In genomic region chr4:88597970-88598369, GRCh38 we compare ENCODE assay signal across 17 cellular contexts. TPM values are rescaled to one million over a fixed set of nuclear protein-coding genes. Genes with fewer than 3 reads are reported as not detected.
DNase-seq lines count a peak whose midpoint lies in the region; ATAC-seq and TF ChIP-seq lines count a peak whose summit lies in the region.
"Had no signal": no experiment of that assay in that cellular context is flagged by ENCODE, and none has a peak within 500 bp of the region (broad histone marks: within the 10 kb centered on the region; RNA-seq: fewer than 3 reads in every experiment).

No MANE protein-coding gene starts in this region.

- H3K4me1 Mint-ChIP-seq in GM23338 (peaks cover 38% of the 10 kb centered on the region), endodermal cell (peaks cover 47% of the 10 kb centered on the region)

- no peak overlapping the region for H3K4me3 Mint-ChIP-seq in GM23338
- H3K4me3 Mint-ChIP-seq in endodermal cell: peak overlapping the region; percentile 15

- H3F3A ChIP-seq in GM23338 (replicated peaks; ENCODE audit: low read depth) (no peaks in the 10 kb centered on the region), neural cell (ENCODE audit: insufficient read depth, low read length, poor library complexity, severe bottlenecking) (no peaks in the 10 kb centered on the region)

- TF ChIP-seq RAD21 in neural cell (conservative IDR thresholded peaks at IDR 0.05): no peak

- no peaks in the 10 kb centered on the region for H3K9me3 ChIP-seq in endodermal cell (ENCODE audit: control insufficient read depth, low read length)
- no peaks in the 10 kb centered on the region for H3K9me3 ChIP-seq in neural cell (ENCODE audit: low read length)

- H3K4me1 ChIP-seq in GM23338 (ENCODE audit: insufficient read depth): peaks cover 29% of the 10 kb centered on the region
- peaks cover 11% of the 10 kb centered on the region for H3K4me1 ChIP-seq in endodermal cell (ENCODE audit: control insufficient read depth, insufficient read depth, low read length)

- H3K4me2 ChIP-seq in GM23338 (peak overlapping the region; percentile 58), neural cell (ENCODE audit: low read length) (no peak overlapping the region)

- WGBS in endodermal cell (ENCODE audit: insufficient coverage in 1 of 2, insufficient read length in 1 of 2), 2 experiments: 14 to 65% methylated on average over 2 to 3 of the region's 3 CpGs

- no peaks in the 10 kb centered on the region for H3K9me2 ChIP-seq in GM23338 (ENCODE audit: insufficient read depth)
- no peaks in the 10 kb centered on the region for H3K9me2 ChIP-seq in neural cell (ENCODE audit: insufficient read depth, low read length)

- H3K27me3 ChIP-seq in GM23338 (ENCODE audit: insufficient read depth) (peaks cover 26% of the 10 kb centered on the region), endodermal cell (ENCODE audit: control insufficient read depth, insufficient read depth, low read length, poor library complexity, severe bottlenecking) (peaks cover 58% of the 10 kb centered on the region), neural cell (ENCODE audit: insufficient read depth, low read depth, low read length) (no peaks in the 10 kb centered on the region)

- H3K36me3 Mint-ChIP-seq in GM23338 (ENCODE audit: low read depth) (no peaks in the 10 kb centered on the region), endodermal cell (ENCODE audit: low read depth) (peaks cover 5% of the 10 kb centered on the region)

- H2AFZ ChIP-seq in GM23338 (no peak overlapping the region), neural cell (ENCODE audit: low read depth, low read length) (no peak overlapping the region)

- no peak overlapping the region for H3K27ac Mint-ChIP-seq in GM23338
- peak overlapping the region; percentile 67 for H3K27ac Mint-ChIP-seq in endodermal cell

- no peaks in the 10 kb centered on the region for H3K9me3 Mint-ChIP-seq in GM23338
- no peaks in the 10 kb centered on the region for H3K9me3 Mint-ChIP-seq in endodermal cell
- H3K9me3 Mint-ChIP-seq: activated naive CD4-positive, alpha-beta T cell treated with anti-CD3 and anti-CD28 coated beads for 36 hours had no signal

- no peak for TF ChIP-seq CTCF in C4-2B (conservative IDR thresholded peaks at IDR 0.05)
- no peak for TF ChIP-seq CTCF in GM23338 (conservative IDR thresholded peaks at IDR 0.05; ENCODE audit: low read depth in 2 of 2)
- no peak for TF ChIP-seq CTCF in endodermal cell (conservative IDR thresholded peaks at IDR 0.05)
- no peak for TF ChIP-seq CTCF in neural cell (IDR thresholded peaks at IDR 0.05; ENCODE audit: poor library complexity, severe bottlenecking)

- peaks cover 18% of the 10 kb centered on the region for H3K27me3 Mint-ChIP-seq in GM23338 (ENCODE audit: insufficient read depth, low read depth, poor library complexity)
- peaks cover 41% of the 10 kb centered on the region for H3K27me3 Mint-ChIP-seq in endodermal cell (ENCODE audit: insufficient read depth)

- no peak overlapping the region for H3K9ac ChIP-seq in endodermal cell (ENCODE audit: extremely low read depth, low read length, poor library complexity, severe bottlenecking)
- H3K9ac ChIP-seq in neural cell (ENCODE audit: low read length): no peak overlapping the region

- H3K79me2 ChIP-seq in GM23338 (replicated peaks; ENCODE audit: insufficient read depth): no peaks in the 10 kb centered on the region
- peaks cover 45% of the 10 kb centered on the region for H3K79me2 ChIP-seq in neural cell (replicated peaks; ENCODE audit: insufficient read depth, low read length)

- H3K4me3 ChIP-seq in GM23338: no peak overlapping the region
- peak overlapping the region; percentile 11 for H3K4me3 ChIP-seq in endodermal cell (ENCODE audit: low read length)
- peak overlapping the region; percentile 36 for H3K4me3 ChIP-seq in neural cell (ENCODE audit: low read length)

- ATAC-seq in GM23338 (no peak), HG02870 (IDR thresholded peaks at IDR 0.05; ENCODE audit: unreplicated experiment) (no peak)
- ATAC-seq: sciatic nerve had no signal

- DNase-seq in GM23338 (ENCODE audit: low spot score): no peak
- DNase-seq in endodermal cell: no peak
- DNase-seq in T-helper 2 cell: no peak
- no peak for DNase-seq in activated effector memory CD4-positive, alpha-beta T cell treated with anti-CD3 and anti-CD28 coated beads, Interleukin-2, amount 50 U/mL, for 16 hours
- no peak for DNase-seq in mucosa of gallbladder (ENCODE audit: low spot score)
- DNase-seq: activated CD4-positive, alpha-beta T cell treated with anti-CD3 and anti-CD28 coated beads for 4 hours; activated naive CD4-positive, alpha-beta T cell treated with anti-CD3 and anti-CD28 coated beads for 36 hours; cortex of kidney; MV-4-11; NCI-H2029; NCI-H510A treated with DMSO at 0.1 percent for 48 hours; SIG-M5; stimulated activated CD4-positive, alpha-beta T cell treated with anti-CD3 and anti-CD28 coated beads, Interleukin-1b, Interleukin-23, amount 100 ng/mL, for 48 hours had no signal

- no peaks in the 10 kb centered on the region for H3K36me3 ChIP-seq in GM23338 (ENCODE audit: insufficient read depth)
- no peaks in the 10 kb centered on the region for H3K36me3 ChIP-seq in endodermal cell (ENCODE audit: control insufficient read depth, insufficient read depth, low read length)
- H3K36me3 ChIP-seq in neural cell (ENCODE audit: insufficient read depth, low read length): no peaks in the 10 kb centered on the region

- no peak for TF ChIP-seq EP300 in neural cell (conservative IDR thresholded peaks at IDR 0.05; ENCODE audit: poor library complexity, severe bottlenecking)

- H4K20me1 ChIP-seq in GM23338 (replicated peaks; ENCODE audit: insufficient read depth) (no peaks in the 10 kb centered on the region), neural cell (ENCODE audit: insufficient read depth) (no peaks in the 10 kb centered on the region)

- H3K27ac ChIP-seq in C4-2B (peak overlapping the region; percentile 72; the same call in 1 of the 2 replicates), GM23338 (ENCODE audit: low read depth) (no peak overlapping the region), endodermal cell (ENCODE audit: low read depth, low read length) (no peak overlapping the region), neural cell (ENCODE audit: low read length) (no peak overlapping the region)

TF ChIP-seq in GM23338, 12 proteins besides CTCF, POLR2A, EP300 and RAD21 (continues in another document):
- TF ChIP-seq JUNB (IDR thresholded peaks at IDR 0.05; ENCODE audit: unreplicated experiment) (no peak), ZNF331 (CRISPR knock-in tag; IDR thresholded peaks at IDR 0.05; ENCODE audit: low read depth) (no peak), POLR2AphosphoS5 (IDR thresholded peaks at IDR 0.05; ENCODE audit: low read depth) (no peak), NANOG (IDR thresholded peaks at IDR 0.05; ENCODE audit: borderline replicate concordance) (no peak), ZNF114 (CRISPR knock-in tag; IDR thresholded peaks at IDR 0.05) (no peak)

TF ChIP-seq in neural cell, 6 proteins besides CTCF, POLR2A, EP300 and RAD21:
- no peak for TF ChIP-seq POLR2AphosphoS5 (IDR thresholded peaks at IDR 0.05)
- no peak for TF ChIP-seq REST (IDR thresholded peaks at IDR 0.05; ENCODE audit: borderline replicate concordance)
- TF ChIP-seq EZH2 (IDR thresholded peaks at IDR 0.05; ENCODE audit: borderline replicate concordance, insufficient read depth, low read length, poor library complexity, severe bottlenecking): no peak
- no peak for TF ChIP-seq MXI1 (conservative IDR thresholded peaks at IDR 0.05; ENCODE audit: poor library complexity, severe bottlenecking)
- TF ChIP-seq SMC3 (conservative IDR thresholded peaks at IDR 0.05; ENCODE audit: poor library complexity): no peak
- TF ChIP-seq TAF1 (IDR thresholded peaks at IDR 0.05; ENCODE audit: low read depth): no peak

RNA-seq across cellular contexts. Expression of gene HERC3, which starts 5.7 kb away (rescaled TPM):
- 2.4 and 2.6 TPM in 2 replicates for total RNA-seq in GM23338 (2014; rRNA removed; shearing (Covaris generic))
- polyA plus RNA-seq in GM23338 (2016; fragmentation: Nextera tagmentation; extraction: Ambion mirVana) (2.2 and 3.1 TPM in 2 replicates), neural cell (49.2 and 50.9 TPM in 2 replicates)
- total RNA-seq in endodermal cell (1 to 10 TPM; 4.4 to 5.9 TPM), mucosa of gallbladder (41.0 TPM)
- 5.5 TPM for polyA plus RNA-seq in endodermal cell (2013, experiment 1 of 2)
- 5.8 TPM for polyA plus RNA-seq in endodermal cell (2013, experiment 2 of 2)
- 203 and 216 TPM in 2 replicates for polyA minus RNA-seq in neural cell
